In genomic region chr12:74626397-74626796, GRCh38 we compare ENCODE assay signal across 19 cellular contexts.
DNase-seq lines count a peak whose midpoint lies in the region; ATAC-seq and TF ChIP-seq lines count a peak whose summit lies in the region.
"Had no signal": no experiment of that assay in that cellular context is flagged by ENCODE, and none has a peak within 500 bp of the region (broad histone marks: within the 10 kb centered on the region; RNA-seq: fewer than 3 reads in every experiment).

No MANE protein-coding gene starts in this region.

- ATAC-seq in GM18498 (IDR thresholded peaks at IDR 0.05; ENCODE audit: unreplicated experiment), result peak; percentile 86
- peak; percentile 87 for ATAC-seq in GM21390 (IDR thresholded peaks at IDR 0.05; ENCODE audit: unreplicated experiment)
- ATAC-seq in HG02973 (IDR thresholded peaks at IDR 0.05; ENCODE audit: unreplicated experiment), result peak; percentile 83
- peak; percentile 72 for ATAC-seq in HG03520 (IDR thresholded peaks at IDR 0.05; ENCODE audit: unreplicated experiment)
- ATAC-seq: activated CD8-positive, alpha-beta memory T cell treated with anti-CD3 and anti-CD28 coated beads, Interleukin-2, amount 10 ng/mL, durations not matched to agents 7 days and 5 days; heart left ventricle; stimulated activated effector memory CD8-positive, alpha-beta T cell treated with anti-CD3 and anti-CD28 coated beads, Interleukin-12 subunit alpha, Interleukin-12 subunit beta, amount 100 ng/mL, for 72 hours; WTC11 had no signal

- H3K4me3 ChIP-seq in left ventricle myocardium inferior, result no peak overlapping the region
- H3K4me3 ChIP-seq: esophagus squamous epithelium, heart left ventricle had no signal

- H3K36me3 ChIP-seq in left ventricle myocardium inferior, result no peaks in the 10 kb centered on the region
- H3K36me3 ChIP-seq: esophagus squamous epithelium, heart left ventricle had no signal

- H3K27me3 ChIP-seq in left ventricle myocardium inferior (ENCODE audit: low read depth), result no peaks in the 10 kb centered on the region
- H3K27me3 ChIP-seq: esophagus squamous epithelium, heart left ventricle had no signal

- intact Hi-C loops in left ventricle myocardium inferior (cut with micrococcal nuclease), result no loop called here

- H3K27ac ChIP-seq in left ventricle myocardium inferior (replicated peaks), result no peak overlapping the region
- H3K27ac ChIP-seq: esophagus squamous epithelium, heart left ventricle had no signal

- peaks cover 20% of the 10 kb centered on the region for H3K9me3 ChIP-seq in left ventricle myocardium inferior (replicated peaks)
- H3K9me3 ChIP-seq: esophagus squamous epithelium had no signal

- no peaks in the 10 kb centered on the region for H3K4me1 ChIP-seq in left ventricle myocardium inferior
- H3K4me1 ChIP-seq: esophagus squamous epithelium, heart left ventricle had no signal

- no peak for DNase-seq in GF-D8 (lab: John Stamatoyannopoulos, UW)
- DNase-seq in GM03348 (ENCODE audit: low spot score), result no peak
- DNase-seq in left ventricle myocardium inferior, result no peak
- DNase-seq in MV-4-11 (lab: John Stamatoyannopoulos, UW), result no peak
- DNase-seq: activated CD8-positive, alpha-beta memory T cell treated with anti-CD3 and anti-CD28 coated beads, Interleukin-2, amount 10 ng/mL, durations not matched to agents 7 days and 5 days; activated naive CD4-positive, alpha-beta T cell treated with anti-CD3 and anti-CD28 coated beads for 36 hours; CD4-positive, alpha-beta memory T cell; EL; esophagus squamous epithelium; heart left ventricle; NCI-H510A treated with DMSO at 0.1 percent for 48 hours; occipital lobe; stimulated activated CD4-positive, alpha-beta T cell treated with anti-CD3 and anti-CD28 coated beads, Interleukin-4, amount 100 ng/mL, for 4 hours had no signal

- TF ChIP-seq CTCF in left ventricle myocardium inferior (IDR thresholded peaks at IDR 0.05; ENCODE audit: borderline replicate concordance), result no peak
